In the genomic region with DNA sequence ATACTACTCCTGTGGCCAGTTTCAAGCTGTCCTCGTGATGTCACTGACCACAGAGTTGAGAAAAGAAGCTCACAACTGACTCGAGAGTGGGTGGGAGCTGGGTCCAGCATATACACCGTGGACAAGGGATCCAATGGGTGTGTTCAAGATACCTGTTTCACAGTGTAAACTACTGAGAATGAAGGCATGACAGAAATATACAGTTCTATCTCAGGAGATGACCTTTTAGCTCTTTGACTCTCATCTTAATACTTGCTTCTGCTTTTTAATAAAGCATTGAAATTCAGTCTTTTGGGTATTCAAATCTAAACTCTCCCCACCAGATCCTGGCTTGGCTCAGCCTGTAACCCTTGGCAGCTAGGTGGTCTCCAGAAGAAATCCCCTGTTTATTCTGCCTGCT, we compare ENCODE assay signal across 23 cellular contexts.
"Had no signal": no experiment of that assay in that cellular context is flagged by ENCODE, and none has a peak within 500 bp of the region (broad histone marks: within the 10 kb centered on the region; RNA-seq: fewer than 3 reads in every experiment).

No MANE protein-coding gene starts in this region.

- H3K9me3 Mint-ChIP-seq: activated CD4-positive, alpha-beta memory T cell treated with anti-CD3 and anti-CD28 coated beads, Interleukin-2, amount 10 ng/mL, durations not matched to agents 7 days and 5 days; activated CD4-positive, alpha-beta T cell treated with anti-CD3 and anti-CD28 coated beads, Interleukin-2, amount 10 ng/mL, durations not matched to agents 7 days and 5 days; activated naive CD8-positive, alpha-beta T cell treated with anti-CD3 and anti-CD28 coated beads, Interleukin-2, amount 50 U/mL, for 24 hours; activated T-cell treated with anti-CD3 and anti-CD28 coated beads, Interleukin-2, amount 50 U/mL, for 24 hours; central memory CD8-positive, alpha-beta T cell; naive thymus-derived CD8-positive, alpha-beta T cell; neural progenitor cell; WTC11 had no signal

- H3K27me3 Mint-ChIP-seq: activated CD4-positive, alpha-beta memory T cell treated with anti-CD3 and anti-CD28 coated beads, Interleukin-2, amount 10 ng/mL, durations not matched to agents 7 days and 5 days; activated CD4-positive, alpha-beta T cell treated with anti-CD3 and anti-CD28 coated beads, Interleukin-2, amount 10 ng/mL, durations not matched to agents 7 days and 5 days; activated naive CD8-positive, alpha-beta T cell treated with anti-CD3 and anti-CD28 coated beads, Interleukin-2, amount 50 U/mL, for 24 hours; activated T-cell treated with anti-CD3 and anti-CD28 coated beads, Interleukin-2, amount 50 U/mL, for 24 hours; central memory CD8-positive, alpha-beta T cell; effector memory CD8-positive, alpha-beta T cell had no signal

- H3K36me3 Mint-ChIP-seq: naive thymus-derived CD8-positive, alpha-beta T cell; WTC11 had no signal

- DNase-seq: activated CD4-positive, alpha-beta memory T cell treated with anti-CD3 and anti-CD28 coated beads, Interleukin-2, amount 10 ng/mL, durations not matched to agents 7 days and 5 days; activated CD4-positive, alpha-beta T cell treated with anti-CD3 and anti-CD28 coated beads for 1 hour; activated CD4-positive, alpha-beta T cell treated with anti-CD3 and anti-CD28 coated beads, Interleukin-2, amount 10 ng/mL, durations not matched to agents 7 days and 5 days; activated CD8-positive, alpha-beta memory T cell treated with anti-CD3 and anti-CD28 coated beads, Interleukin-2, amount 50 U/mL, for 48 hours; activated gamma-delta T cell; activated naive CD4-positive, alpha-beta T cell treated with anti-CD3 and anti-CD28 coated beads, Interleukin-2, amount 50 U/mL, for 16 hours; activated naive CD8-positive, alpha-beta T cell treated with anti-CD3 and anti-CD28 coated beads, Interleukin-2, amount 50 U/mL, for 24 hours; activated T-cell treated with anti-CD3 and anti-CD28 coated beads, Interleukin-2, amount 50 U/mL, for 24 hours; amygdala; effector memory CD8-positive, alpha-beta T cell; erythroblast; gastrocnemius medialis; naive thymus-derived CD8-positive, alpha-beta T cell; occipital lobe; right cardiac atrium; spleen; stimulated activated naive CD4-positive, alpha-beta T cell treated with Interleukin-2 at 50 U/mL for 16 hours; T-helper 17 cell; transverse colon had no signal

- H3K4me3 Mint-ChIP-seq: activated CD4-positive, alpha-beta memory T cell treated with anti-CD3 and anti-CD28 coated beads, Interleukin-2, amount 10 ng/mL, durations not matched to agents 7 days and 5 days; activated CD4-positive, alpha-beta T cell treated with anti-CD3 and anti-CD28 coated beads, Interleukin-2, amount 10 ng/mL, durations not matched to agents 7 days and 5 days; activated naive CD8-positive, alpha-beta T cell treated with anti-CD3 and anti-CD28 coated beads, Interleukin-2, amount 50 U/mL, for 24 hours; activated T-cell treated with anti-CD3 and anti-CD28 coated beads, Interleukin-2, amount 50 U/mL, for 24 hours; central memory CD8-positive, alpha-beta T cell; effector memory CD8-positive, alpha-beta T cell; naive thymus-derived CD8-positive, alpha-beta T cell; neural progenitor cell; T-helper 17 cell; WTC11 had no signal

- H3K27me3 ChIP-seq: gastrocnemius medialis, hepatocyte, neural progenitor cell, spleen, transverse colon had no signal

- H3K4me1 Mint-ChIP-seq: activated CD4-positive, alpha-beta memory T cell treated with anti-CD3 and anti-CD28 coated beads, Interleukin-2, amount 10 ng/mL, durations not matched to agents 7 days and 5 days; activated CD4-positive, alpha-beta T cell treated with anti-CD3 and anti-CD28 coated beads, Interleukin-2, amount 10 ng/mL, durations not matched to agents 7 days and 5 days; activated naive CD8-positive, alpha-beta T cell treated with anti-CD3 and anti-CD28 coated beads, Interleukin-2, amount 50 U/mL, for 24 hours; central memory CD8-positive, alpha-beta T cell; naive thymus-derived CD8-positive, alpha-beta T cell; T-helper 17 cell; WTC11 had no signal

- H3K36me3 ChIP-seq: gastrocnemius medialis, neural progenitor cell, spleen, transverse colon had no signal

- ATAC-seq: activated naive CD8-positive, alpha-beta T cell treated with anti-CD3 and anti-CD28 coated beads, Interleukin-2, amount 50 U/mL, for 24 hours; effector memory CD8-positive, alpha-beta T cell; gastrocnemius medialis; naive thymus-derived CD8-positive, alpha-beta T cell; right cardiac atrium; T-helper 17 cell; WTC11 had no signal

- H3K4me3 ChIP-seq: gastrocnemius medialis, hepatocyte, neural progenitor cell, spleen, transverse colon had no signal

- H3K27ac ChIP-seq: gastrocnemius medialis, hepatocyte, neural progenitor cell, spleen, transverse colon had no signal

- H3K27ac Mint-ChIP-seq: activated CD4-positive, alpha-beta memory T cell treated with anti-CD3 and anti-CD28 coated beads, Interleukin-2, amount 10 ng/mL, durations not matched to agents 7 days and 5 days; activated CD4-positive, alpha-beta T cell treated with anti-CD3 and anti-CD28 coated beads, Interleukin-2, amount 10 ng/mL, durations not matched to agents 7 days and 5 days; activated naive CD8-positive, alpha-beta T cell treated with anti-CD3 and anti-CD28 coated beads, Interleukin-2, amount 50 U/mL, for 24 hours; activated T-cell treated with anti-CD3 and anti-CD28 coated beads, Interleukin-2, amount 50 U/mL, for 24 hours; effector memory CD8-positive, alpha-beta T cell; naive thymus-derived CD8-positive, alpha-beta T cell; neural progenitor cell; T-helper 17 cell; WTC11 had no signal
